ENCODE assay signal across 16 cellular contexts in the genomic region with DNA sequence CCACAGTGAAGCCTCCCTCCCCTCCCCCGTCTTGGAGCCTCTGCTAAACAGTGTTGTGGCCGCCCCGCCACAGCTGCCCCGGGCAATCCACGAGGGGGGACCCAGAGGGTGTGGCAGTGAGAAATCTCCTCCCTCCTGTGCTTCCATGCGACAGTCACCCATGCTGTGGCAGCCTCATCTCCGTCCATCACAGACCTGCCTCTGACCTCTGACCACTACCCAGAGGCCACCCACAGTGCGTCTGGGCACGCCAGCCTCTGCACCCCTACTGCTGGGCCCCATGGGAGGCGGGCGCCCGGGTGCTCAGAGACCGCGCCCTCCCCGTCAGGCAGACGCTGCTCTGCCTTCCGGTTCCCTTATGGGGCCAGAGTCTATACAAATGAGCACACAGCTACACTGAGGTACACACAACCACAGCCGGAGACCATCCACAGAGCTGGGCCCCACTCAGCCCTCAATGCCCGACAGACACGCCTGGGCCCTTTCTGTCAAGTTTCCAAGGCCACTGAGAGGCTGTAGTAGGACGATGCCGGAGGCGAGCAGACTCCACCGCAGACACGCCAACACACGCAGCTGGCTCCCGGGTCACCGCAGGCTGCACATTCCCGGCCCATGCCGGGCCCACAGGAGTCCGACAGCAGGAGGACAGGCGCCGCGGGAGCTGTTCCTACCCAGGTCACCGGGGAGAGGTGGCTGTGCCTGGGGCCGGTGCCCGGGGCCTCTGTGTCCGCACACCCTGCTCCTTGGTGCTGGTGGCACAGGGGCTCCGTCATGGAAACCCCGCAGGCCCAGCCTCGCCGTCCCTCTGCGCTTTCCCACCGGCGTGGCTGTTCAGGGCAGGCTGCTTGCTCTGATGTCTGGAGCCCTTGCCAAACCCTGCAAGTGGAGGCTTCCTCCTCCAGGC. TPM values are rescaled to one million over a fixed set of nuclear protein-coding genes. Genes with fewer than 3 reads are reported as not detected.
A peak's percentile ranks its signal among the peaks of the same experiment; 100 is the strongest.
DNase-seq lines count a peak whose midpoint lies in the region; ATAC-seq, FAIRE-seq and TF ChIP-seq lines count a peak whose summit lies in the region.
"Had no signal": no experiment of that assay in that cellular context is flagged by ENCODE, and none has a peak within 500 bp of the region (broad histone marks: within the 10 kb centered on the region; RNA-seq: fewer than 3 reads in every experiment).

No MANE protein-coding gene starts in this region.

- no peaks in the 10 kb centered on the region for H3K9me1 ChIP-seq in K562 (ENCODE audit: control insufficient read depth, insufficient read depth, low read length)

- no peak overlapping the region for H3K27ac Mint-ChIP-seq in T-cell
- H3K27ac Mint-ChIP-seq: CD8-positive, alpha-beta T cell; dendritic cell treated with granulocyte-macrophage colony-stimulating factor and Interleukin-4, amounts not matched to agents 40 ng/mL and 50 ng/mL, for 4 days had no signal

- TF ChIP-seq CTCF in C4-2B (conservative IDR thresholded peaks at IDR 0.05) (no peak), OCI-LY3 (IDR thresholded peaks at IDR 0.05; ENCODE audit: low read depth, low read length) (no peak), K562 (IDR thresholded peaks at IDR 0.05 in 2 of 3, conservative IDR thresholded peaks at IDR 0.05 in 1 of 3; ENCODE audit: insufficient read depth in 2 of 3, low read depth in 1 of 3, low read length in 3 of 3) (no peak), mucosa of descending colon (IDR thresholded peaks at IDR 0.05) (no peak), uterus (IDR thresholded peaks at IDR 0.05) (no peak), tibial nerve (IDR thresholded peaks at IDR 0.05) (no peak)

- no peak for DNase-seq in K562 (ENCODE audit: extremely low read depth in 1 of 4, low spot score in 3 of 4)
- peak in 2 of 3 donors; percentile 51 to 53 for DNase-seq in mucosa of descending colon
- DNase-seq in T-cell: no peak
- no peak for DNase-seq in uterus
- DNase-seq in tibial nerve (ENCODE audit: low spot score in 2 of 2): no peak
- DNase-seq: hippocampal formation, NCI-H1092, NCI-H2107 had no signal

- H2AFZ ChIP-seq in OCI-LY3 (ENCODE audit: low read depth, low read length) (peak overlapping the region; percentile 95), K562 (ENCODE audit: low read depth, low read length) (no peak overlapping the region)

- H3K9ac ChIP-seq in OCI-LY3 (ENCODE audit: low read length) (no peak overlapping the region), K562 (ENCODE audit: insufficient read depth in 1 of 2, low read depth in 2 of 2, low read length in 2 of 2) (no peak overlapping the region)
- H3K9ac ChIP-seq: SK-N-SH had no signal

- H3K4me2 ChIP-seq in OCI-LY3 (ENCODE audit: low read length): peak overlapping the region; percentile 81
- no peak overlapping the region for H3K4me2 ChIP-seq in K562 (ENCODE audit: insufficient read depth, low read length)

- peaks cover 6% of the 10 kb centered on the region; the same call in 1 of the 2 replicates for H3K4me1 ChIP-seq in OCI-LY3 (ENCODE audit: low read length)
- H3K4me1 ChIP-seq in K562 (replicated peaks in 1 of 2; ENCODE audit: control insufficient read depth in 2 of 2, insufficient read depth in 2 of 2, low read length in 2 of 2): peaks cover 0 to 44% of the 10 kb centered on the region in 2 experiments; a peak in 2 of 5 replicates
- peaks cover 7% of the 10 kb centered on the region for H3K4me1 ChIP-seq in mucosa of descending colon (ENCODE audit: low read depth)
- H3K4me1 ChIP-seq in uterus: no peaks in the 10 kb centered on the region
- H3K4me1 ChIP-seq in tibial nerve: peaks cover 0 to 17% (median 0%) of the 10 kb centered on the region in 4 donors

- H3K27me3 Mint-ChIP-seq in T-cell: peaks cover 0 to 6% of the 10 kb centered on the region in 2 donors

- H3K4me3 ChIP-seq in OCI-LY3 (ENCODE audit: low read length) (peak overlapping the region; percentile 71; the same call in 1 of the 2 replicates), K562 (no peak overlapping the region), mucosa of descending colon (no peak overlapping the region), uterus (no peak overlapping the region), tibial nerve (no peak overlapping the region)

- H3K27me3 ChIP-seq in OCI-LY3 (ENCODE audit: low read depth, low read length) (no peaks in the 10 kb centered on the region), K562 (ENCODE audit: control insufficient read depth in 2 of 2, insufficient read depth in 2 of 2, low read length in 2 of 2) (peaks cover 56 to 95% of the 10 kb centered on the region in 2 experiments), uterus (no peaks in the 10 kb centered on the region), tibial nerve (peaks cover 0 to 20% of the 10 kb centered on the region in 2 donors)

- H3K36me3 ChIP-seq in OCI-LY3 (replicated peaks; ENCODE audit: low read depth, low read length) (no peaks in the 10 kb centered on the region), K562 (ENCODE audit: control insufficient read depth, insufficient read depth, low read length) (no peaks in the 10 kb centered on the region), mucosa of descending colon (ENCODE audit: low read depth) (no peaks in the 10 kb centered on the region), uterus (no peaks in the 10 kb centered on the region), tibial nerve (no peaks in the 10 kb centered on the region)

- no peak for TF ChIP-seq POLR2A in K562 (conservative IDR thresholded peaks at IDR 0.05)
- no peak for TF ChIP-seq POLR2A in uterus (IDR thresholded peaks at IDR 0.05)
- TF ChIP-seq POLR2A in tibial nerve (IDR thresholded peaks at IDR 0.05): no peak

- ATAC-seq in K562 (no peak), mucosa of descending colon (peak; percentile 81), T-cell (replicated peaks in 1 of 4) (no peak), GM21786 (IDR thresholded peaks at IDR 0.05; ENCODE audit: unreplicated experiment) (no peak)

- intact Hi-C loops in K562 (cut with micrococcal nuclease) (no loop called here), mucosa of descending colon (cut with DNase I, micrococcal nuclease) (loop anchor here (10.0 kb wide), 1 partner anchor 102 kb away; no protein-coding TSS in a partner anchor), uterus (cut with DNase I; ENCODE audit: low total_unique reads) (loop anchor here (5.0 kb wide), 1 partner anchor 104 kb away; no protein-coding TSS in a partner anchor)

- in situ Hi-C loops in K562 (cut with MboI): no loop called here

- H3K36me3 Mint-ChIP-seq in T-cell: no peaks in the 10 kb centered on the region
- H3K36me3 Mint-ChIP-seq: CD8-positive, alpha-beta T cell had no signal

- H3K9me3 Mint-ChIP-seq in T-cell: no peaks in the 10 kb centered on the region
- H3K9me3 Mint-ChIP-seq: CD8-positive, alpha-beta T cell; dendritic cell treated with granulocyte-macrophage colony-stimulating factor and Interleukin-4, amounts not matched to agents 40 ng/mL and 50 ng/mL, for 4 days had no signal

- FAIRE-seq in K562 (lab: Jason Lieb, UNC): no peak

- H4K20me1 ChIP-seq in OCI-LY3 (ENCODE audit: insufficient read depth, low read length) (no peaks in the 10 kb centered on the region), K562 (replicated peaks; ENCODE audit: control insufficient read depth, insufficient read depth, low read length) (peaks cover 14% of the 10 kb centered on the region)

- WGBS in K562 (ENCODE audit: insufficient coverage, low coverage, missing lambda C conversion rate): 22% methylated on average over 45 of the region's 45 CpGs
- WGBS in tibial nerve, 2 donors: 85 to 88% methylated on average over 12 to 21 of the region's 45 CpGs

- H3K4me1 Mint-ChIP-seq in T-cell: peaks cover 2 to 5% (median 4%) of the 10 kb centered on the region in 3 donors

- H3K9me3 ChIP-seq in OCI-LY3 (ENCODE audit: insufficient read depth, low read length) (no peaks in the 10 kb centered on the region), K562 (replicated peaks; ENCODE audit: control insufficient read depth, insufficient read depth, low read depth, low read length) (no peaks in the 10 kb centered on the region), mucosa of descending colon (no peaks in the 10 kb centered on the region), uterus (no peaks in the 10 kb centered on the region), tibial nerve (no peaks in the 10 kb centered on the region)
- H3K9me3 ChIP-seq: SK-N-SH had no signal

- TF ChIP-seq RAD21 in K562 (CRISPR knock-in tag; conservative IDR thresholded peaks at IDR 0.05 in 1 of 2, IDR thresholded peaks at IDR 0.05 in 1 of 2): no peak

- CTCF ChIA-PET in K562 (lab: Yijun Ruan, JAX; ENCODE audit: low intra/inter-chr PET ratio) (interaction anchor here (2.3 kb wide), 1 partner anchor 103 kb away, joined by 18 read pairs; no protein-coding TSS in a partner anchor), T-cell (lab: Charles Lee) (no interaction called here)

- no peak overlapping the region for H3K4me3 Mint-ChIP-seq in T-cell
- H3K4me3 Mint-ChIP-seq: CD8-positive, alpha-beta T cell; dendritic cell treated with granulocyte-macrophage colony-stimulating factor and Interleukin-4, amounts not matched to agents 40 ng/mL and 50 ng/mL, for 4 days had no signal

- no peaks in the 10 kb centered on the region for H3K79me2 ChIP-seq in OCI-LY3 (ENCODE audit: low read length)
- no peaks in the 10 kb centered on the region for H3K79me2 ChIP-seq in K562 (ENCODE audit: control insufficient read depth, insufficient read depth, low read length)

- H3K27ac ChIP-seq in C4-2B: peak overlapping the region; percentile 18; the same call in 1 of the 2 replicates
- H3K27ac ChIP-seq in OCI-LY3 (ENCODE audit: low read length): no peak overlapping the region
- H3K27ac ChIP-seq in K562 (ENCODE audit: extremely low read depth, low read depth, low read length): no peak overlapping the region
- no peak overlapping the region for H3K27ac ChIP-seq in uterus
- H3K27ac ChIP-seq in tibial nerve: no peak overlapping the region

- POLR2A ChIA-PET in K562 (lab: Yijun Ruan, JAX): interaction anchor here (0.6 to 1.5 kb wide), 4 partner anchors 23 to 103 kb away, joined by 3 to 4 read pairs (median 3); no protein-coding TSS in a partner anchor
- POLR2A ChIA-PET in T-cell (lab: Charles Lee): no interaction called here

- BruUV-seq in K562 (replicated peaks; lab: Mats Ljungman, UMichigan): no TSS peak

- TF ChIP-seq EP300 in K562 (IDR thresholded peaks at IDR 0.05; ENCODE audit: low read length): no peak
- TF ChIP-seq EP300 in tibial nerve (IDR thresholded peaks at IDR 0.05): no peak

RNA-seq across cellular contexts. Expression of a gene that starts 23.9 kb away (rescaled TPM):
- 5.7 and 20.2 TPM in 2 replicates for total RNA-seq in K562 (2011; cell fraction: chromatin; rRNA removed; ENCODE audit: low replicate concordance)
- 23.0 and 23.7 TPM in 2 replicates for total RNA-seq in K562 (2011; cell fraction: nucleolus; rRNA removed)
- total RNA-seq in K562 (2011; cell fraction: nucleoplasm; rRNA removed): 12.5 and 15.1 TPM in 2 replicates
- 19.2 and 24.9 TPM in 2 replicates for total RNA-seq in K562 (2014; rRNA removed)
- 1.9 and 4.3 TPM in 2 replicates for total RNA-seq in K562 (2014; rRNA removed; fragmentation: Illumina TruSeq; extraction: Trizol)
- total RNA-seq in K562 (2015; rRNA removed; fragmentation: Illumina TruSeq; extraction: Trizol): 6.8 and 7.9 TPM in 2 replicates
- total RNA-seq in K562 (2021): 21.5 and 22.5 TPM in 2 replicates
- 6.8 and 10.6 TPM in 2 replicates for polyA plus RNA-seq in K562 (2011; rRNA removed)
- polyA plus RNA-seq in K562 (2011; cell fraction: cytosol; rRNA removed): 17.0 and 45.9 TPM in 2 replicates
- 31.9 and 53.9 TPM in 2 replicates for polyA plus RNA-seq in K562 (2011; cell fraction: nucleus; rRNA removed)
- 8.9 and 9.5 TPM in 2 replicates for polyA plus RNA-seq in K562 (2012)
- 14.1 and 18.1 TPM in 2 replicates for polyA plus RNA-seq in K562 (2014; fragmentation: Illumina TruSeq; extraction: Trizol)
- 1 to 10 TPM in 1 of 2 experiments, under 1 TPM in 1; 0.37 to 1.4 TPM for polyA plus RNA-seq in K562 (2014; fragmentation: Nextera tagmentation; extraction: Ambion mirVana)
- polyA plus RNA-seq in K562 (2014; rRNA removed): 15.3 and 17.2 TPM in 2 replicates
- 2.1 and 3.8 TPM in 2 replicates for polyA minus RNA-seq in K562 (2011; rRNA and poly(A)+ RNA removed)
- 8.1 and 9.6 TPM in 2 replicates for polyA minus RNA-seq in K562 (2011; cell fraction: cytosol; rRNA and poly(A)+ RNA removed)
- 5.1 and 6.1 TPM in 2 replicates for polyA minus RNA-seq in K562 (2011; cell fraction: nucleus; rRNA and poly(A)+ RNA removed)
- 1 to 10 TPM; 1.8 to 4.0 (median 3.0) TPM for total RNA-seq in mucosa of descending colon
- total RNA-seq in T-cell: under 1 TPM in 3 of 5 donors, not detected in 2; 0.28 to 0.93 (median 0.69) TPM
- total RNA-seq in uterus: 1 to 10 TPM in 1 of 4 donors, not detected in 3; 1.7 TPM
- total RNA-seq in tibial nerve: 1 to 10 TPM in 1 of 4 donors, not detected in 3; 1.0 TPM

RNA-seq across cellular contexts. Expression of a gene that starts 27.9 kb away (rescaled TPM):
- 0.56 and 0.69 TPM in 2 replicates for total RNA-seq in K562 (2011; cell fraction: chromatin; rRNA removed; ENCODE audit: low replicate concordance)
- total RNA-seq in K562 (2011; cell fraction: nucleolus; rRNA removed): 0.33 and 0.39 TPM in 2 replicates
- total RNA-seq in K562 (2011; cell fraction: nucleoplasm; rRNA removed): not detected in 2 replicates
- not detected in 2 replicates for total RNA-seq in K562 (2014; rRNA removed)
- total RNA-seq in K562 (2014; rRNA removed; fragmentation: Illumina TruSeq; extraction: Trizol): not detected in 2 replicates
- not detected in 2 replicates for total RNA-seq in K562 (2015; rRNA removed; fragmentation: Illumina TruSeq; extraction: Trizol)
- not detected in 2 replicates for total RNA-seq in K562 (2021)
- polyA plus RNA-seq in K562 (2011; rRNA removed): 0.14 TPM in 1 of 2 replicates, not detected in the other
- not detected in 2 replicates for polyA plus RNA-seq in K562 (2011; cell fraction: cytosol; rRNA removed)
- 0.10 and 0.68 TPM in 2 replicates for polyA plus RNA-seq in K562 (2011; cell fraction: nucleus; rRNA removed)
- polyA plus RNA-seq in K562 (2012): 0.08 and 0.53 TPM in 2 replicates
- not detected in 2 replicates for polyA plus RNA-seq in K562 (2014; fragmentation: Illumina TruSeq; extraction: Trizol)
- polyA plus RNA-seq in K562 (2014; fragmentation: Nextera tagmentation; extraction: Ambion mirVana): not detected
- 0.16 TPM in 1 of 2 replicates, not detected in the other for polyA plus RNA-seq in K562 (2014; rRNA removed)
- not detected in 2 replicates for polyA minus RNA-seq in K562 (2011; rRNA and poly(A)+ RNA removed)
- polyA minus RNA-seq in K562 (2011; cell fraction: cytosol; rRNA and poly(A)+ RNA removed): not detected in 2 replicates
- polyA minus RNA-seq in K562 (2011; cell fraction: nucleus; rRNA and poly(A)+ RNA removed): not detected in 2 replicates
- total RNA-seq in mucosa of descending colon: 1 to 10 TPM in 1 of 3 donors, under 1 TPM in 2; 0.32 to 1.2 (median 0.43) TPM
- 1 to 10 TPM in 3 of 5 donors, under 1 TPM in 2; 0.82 to 1.3 (median 1.1) TPM for total RNA-seq in T-cell
- under 1 TPM in 1 of 4 donors, not detected in 3; 0.58 TPM for total RNA-seq in uterus
- under 1 TPM in 2 of 4 donors, not detected in 2; 0.42 to 0.78 TPM for total RNA-seq in tibial nerve
- total RNA-seq: pulmonary artery endothelial cell had no signal
- polyA plus RNA-seq: neural cell had no signal

RNA-seq across cellular contexts. Expression of a gene that starts 52.1 kb away (rescaled TPM):
- 190 and 209 TPM in 2 replicates for total RNA-seq in K562 (2011; cell fraction: chromatin; rRNA removed; ENCODE audit: low replicate concordance)
- total RNA-seq in K562 (2011; cell fraction: nucleolus; rRNA removed): 83.4 and 90.4 TPM in 2 replicates
- total RNA-seq in K562 (2011; cell fraction: nucleoplasm; rRNA removed): 169 and 203 TPM in 2 replicates
- total RNA-seq in K562 (2014; rRNA removed) (46.9 and 60.9 TPM in 2 replicates), K562 (2014; rRNA removed; fragmentation: Illumina TruSeq; extraction: Trizol) (113 and 114 TPM in 2 replicates), K562 (2015; rRNA removed; fragmentation: Illumina TruSeq; extraction: Trizol) (106 and 111 TPM in 2 replicates), K562 (2021) (289 and 309 TPM in 2 replicates), mucosa of descending colon (100 to 1,000 TPM; 314 to 329 (median 318) TPM), T-cell (100 to 1,000 TPM; 208 to 295 (median 261) TPM), uterus (100 to 1,000 TPM in 2 of 4 donors, 10 to 100 TPM in 2; 50.2 to 320 (median 104) TPM), tibial nerve (100 to 1,000 TPM; 150 to 191 (median 159) TPM)
- polyA plus RNA-seq in K562 (2011; rRNA removed) (240 and 308 TPM in 2 replicates), K562 (2014; fragmentation: Illumina TruSeq; extraction: Trizol) (293 and 388 TPM in 2 replicates), K562 (2014; fragmentation: Nextera tagmentation; extraction: Ambion mirVana) (10 to 100 TPM; 34.3 to 45.1 TPM), K562 (2014; rRNA removed) (147 and 159 TPM in 2 replicates)
- 264 and 290 TPM in 2 replicates for polyA plus RNA-seq in K562 (2011; cell fraction: cytosol; rRNA removed)
- polyA plus RNA-seq in K562 (2011; cell fraction: nucleus; rRNA removed): 160 and 176 TPM in 2 replicates
- polyA plus RNA-seq in K562 (2012): 213 and 306 TPM in 2 replicates
- 343 and 352 TPM in 2 replicates for polyA minus RNA-seq in K562 (2011; rRNA and poly(A)+ RNA removed)
- 206 and 275 TPM in 2 replicates for polyA minus RNA-seq in K562 (2011; cell fraction: cytosol; rRNA and poly(A)+ RNA removed)
- polyA minus RNA-seq in K562 (2011; cell fraction: nucleus; rRNA and poly(A)+ RNA removed): 31.1 and 59.9 TPM in 2 replicates

Comparison
In these comparisons a context has a peak if more than half of its experiments do, and no peak if none do; other contexts are left out.
1. DNase-seq: peak in mucosa of descending colon (2 of 3); none in K562 (0 of 4), T-cell (0 of 34), uterus (0 of 2) and tibial nerve (0 of 2).